8 cellular contexts compared by ENCODE assay signal in genomic region chr2:62722679-62723078, GRCh38.
"Had no signal": no experiment of that assay in that cellular context is flagged by ENCODE, and none has a peak within 500 bp of the region (broad histone marks: within the 10 kb centered on the region; RNA-seq: fewer than 3 reads in every experiment).

No MANE protein-coding gene starts in this region.

- H3K27me3 Mint-ChIP-seq: IgD-negative memory B cell had no signal

- H3K27ac Mint-ChIP-seq: GM23338, H9, IgD-negative memory B cell had no signal

- H3K4me2 ChIP-seq: GM23338 had no signal

- H3K4me3 ChIP-seq: GM23338 had no signal

- H2AFZ ChIP-seq: GM23338 had no signal

- FAIRE-seq: H1, H54, HTR-8/SVneo had no signal

- H3K4me3 Mint-ChIP-seq: GM23338, H9, IgD-negative memory B cell had no signal

- ATAC-seq: GM23338 had no signal

- DNase-seq: H9, HCEC 1CT, KG1 had no signal
